ENCODE assay signal across 24 cellular contexts in genomic region chr16:69169607-69170352, GRCh38. TPM values are rescaled to one million over a fixed set of nuclear protein-coding genes. Genes with fewer than 3 reads are reported as not detected.
DNase-seq lines count a peak whose midpoint lies in the region; ATAC-seq, FAIRE-seq and TF ChIP-seq lines count a peak whose summit lies in the region.
"Had no signal": no experiment of that assay in that cellular context is flagged by ENCODE, and none has a peak within 500 bp of the region (broad histone marks: within the 10 kb centered on the region; RNA-seq: fewer than 3 reads in every experiment).

No MANE protein-coding gene starts in this region.

- H3K79me2 ChIP-seq in mammary epithelial cell (ENCODE audit: insufficient read depth, low read length) (peaks cover 2% of the 10 kb centered on the region), astrocyte (ENCODE audit: insufficient read depth, low read length) (no peaks in the 10 kb centered on the region)

- TF ChIP-seq CTCF in MCF 10A (IDR thresholded peaks at IDR 0.05; ENCODE audit: unreplicated experiment) (no peak), mammary epithelial cell (conservative IDR thresholded peaks at IDR 0.05 in 1 of 2, IDR thresholded peaks at IDR 0.05 in 1 of 2; ENCODE audit: extremely low read depth in 1 of 2, insufficient read depth in 1 of 2, low read depth in 1 of 2, low read length in 2 of 2) (no peak), astrocyte (IDR thresholded peaks at IDR 0.05; ENCODE audit: insufficient read depth, low read depth, low read length) (no peak), mesothelial cell of epicardium (IDR thresholded peaks at IDR 0.05; ENCODE audit: unreplicated experiment) (no peak)

- no peaks in the 10 kb centered on the region for H3K9me3 ChIP-seq in mammary epithelial cell (replicated peaks; ENCODE audit: insufficient read depth, low read length)
- H3K9me3 ChIP-seq in astrocyte (ENCODE audit: insufficient read depth, low read depth, low read length), result no peaks in the 10 kb centered on the region
- H3K9me3 ChIP-seq in SJCRH30 (replicated peaks), result no peaks in the 10 kb centered on the region
- H3K9me3 ChIP-seq: SJSA1, testis had no signal

- H3K9me3 Mint-ChIP-seq in MCF 10A (ENCODE audit: unreplicated experiment) (no peaks in the 10 kb centered on the region), astrocyte (ENCODE audit: unreplicated experiment) (no peaks in the 10 kb centered on the region), mesothelial cell of epicardium (no peaks in the 10 kb centered on the region)
- H3K9me3 Mint-ChIP-seq: memory B cell; naive B cell; stimulated activated effector memory CD8-positive, alpha-beta T cell treated with anti-CD3 and anti-CD28 coated beads, Interleukin-12 subunit alpha, Interleukin-12 subunit beta, amount 100 ng/mL, for 72 hours had no signal

- POLR2A ChIA-PET in MCF 10A (lab: Yijun Ruan, JAX), result no interaction called here

- dilution Hi-C loops in mammary epithelial cell (cut with HindIII; ENCODE audit: low sequenced_read_pairs), result no loop called here

- H2AFZ ChIP-seq in mammary epithelial cell (ENCODE audit: low read depth, low read length) (no peak overlapping the region), astrocyte (ENCODE audit: low read depth, low read length) (no peak overlapping the region)

- peaks cover 2% of the 10 kb centered on the region for H4K20me1 ChIP-seq in mammary epithelial cell (ENCODE audit: insufficient read depth, low read length)
- H4K20me1 ChIP-seq in astrocyte (ENCODE audit: insufficient read depth, low read length), result peaks cover 6% of the 10 kb centered on the region

- H3K27me3 ChIP-seq in mammary epithelial cell (ENCODE audit: insufficient read depth, low read length), result no peaks in the 10 kb centered on the region
- H3K27me3 ChIP-seq in astrocyte (ENCODE audit: insufficient read depth, low read length), result no peaks in the 10 kb centered on the region
- no peaks in the 10 kb centered on the region for H3K27me3 ChIP-seq in SJCRH30
- H3K27me3 ChIP-seq: SJSA1, testis had no signal

- H3K4me3 Mint-ChIP-seq in MCF 10A (ENCODE audit: unreplicated experiment) (no peak overlapping the region), astrocyte (ENCODE audit: unreplicated experiment) (peak overlapping the region; percentile 31), mesothelial cell of epicardium (no peak overlapping the region)
- H3K4me3 Mint-ChIP-seq: memory B cell; naive B cell; stimulated activated effector memory CD8-positive, alpha-beta T cell treated with anti-CD3 and anti-CD28 coated beads, Interleukin-12 subunit alpha, Interleukin-12 subunit beta, amount 100 ng/mL, for 72 hours had no signal

- H3K36me3 Mint-ChIP-seq in MCF 10A (ENCODE audit: insufficient read depth, unreplicated experiment), result peaks cover 63% of the 10 kb centered on the region
- H3K36me3 Mint-ChIP-seq in astrocyte (ENCODE audit: low read depth, unreplicated experiment), result peaks cover 9% of the 10 kb centered on the region
- peaks cover 20% of the 10 kb centered on the region for H3K36me3 Mint-ChIP-seq in mesothelial cell of epicardium

- CTCF ChIA-PET in MCF 10A (lab: Yijun Ruan, JAX), result interaction anchor here (0.6 kb wide), 1 partner anchor 10 kb away, joined by 4 read pairs; no protein-coding TSS in a partner anchor
- CTCF ChIA-PET in mammary epithelial cell (lab: Charles Lee; ENCODE audit: low non-redundant PET), result no interaction called here

- H3K27ac ChIP-seq in mammary epithelial cell (ENCODE audit: insufficient read depth, low read depth, low read length) (no peak overlapping the region), astrocyte (ENCODE audit: low read depth, low read length) (no peak overlapping the region), SJCRH30 (no peak overlapping the region)
- H3K27ac ChIP-seq: KMS-11, SJSA1 had no signal

- no peak for ATAC-seq in HG02870 (IDR thresholded peaks at IDR 0.05; ENCODE audit: unreplicated experiment)
- ATAC-seq: left colon; stimulated activated effector memory CD8-positive, alpha-beta T cell treated with anti-CD3 and anti-CD28 coated beads, Interleukin-12 subunit alpha, Interleukin-12 subunit beta, amount 100 ng/mL, for 72 hours had no signal

- peaks cover 8% of the 10 kb centered on the region for H3K4me1 Mint-ChIP-seq in MCF 10A (ENCODE audit: insufficient read depth, unreplicated experiment)
- peaks cover 60% of the 10 kb centered on the region for H3K4me1 Mint-ChIP-seq in astrocyte (ENCODE audit: low read depth, unreplicated experiment)
- H3K4me1 Mint-ChIP-seq in mesothelial cell of epicardium, result peaks cover 28% of the 10 kb centered on the region

- no peak for DNase-seq in MCF 10A (ENCODE audit: unreplicated experiment)
- DNase-seq in mammary epithelial cell, result no peak
- no peak for DNase-seq in astrocyte (ENCODE audit: low read depth)
- DNase-seq in mesothelial cell of epicardium (ENCODE audit: low spot score in 2 of 2, unreplicated experiment in 2 of 2), result no peak
- DNase-seq in SJCRH30, result no peak
- no peak for DNase-seq in mesenteric fat pad (ENCODE audit: low spot score)
- DNase-seq: activated CD4-positive, alpha-beta T cell treated with anti-CD3 and anti-CD28 coated beads for 4 hours; activated CD8-positive, alpha-beta memory T cell treated with anti-CD3 and anti-CD28 coated beads, Interleukin-2, amount 50 U/mL, for 4 hours; C1 segment of cervical spinal cord; cerebellar nuclear complex; foreskin fibroblast; left colon; naive B cell; NCI-H69; occipital lobe; stimulated activated CD4-positive, alpha-beta T cell treated with anti-CD3 and anti-CD28 coated beads, Interleukin-2, amount 100 ng/mL, for 48 hours; T-helper 1 cell; testis had no signal

- in situ Hi-C loops in mammary epithelial cell (cut with MboI; ENCODE audit: low sequenced_read_pairs in 2 of 2), result no loop called here

- peaks cover 22% of the 10 kb centered on the region for H3K36me3 ChIP-seq in mammary epithelial cell (ENCODE audit: insufficient read depth, low read length)
- H3K36me3 ChIP-seq in astrocyte (ENCODE audit: insufficient read depth, low read length), result peaks cover 17% of the 10 kb centered on the region
- H3K36me3 ChIP-seq in SJCRH30, result peaks cover 21% of the 10 kb centered on the region

- WGBS in mammary epithelial cell (ENCODE audit: low coverage, missing lambda C conversion rate), result 92% methylated on average over 6 of the region's 6 CpGs

- intact Hi-C loops in MCF 10A (cut with micrococcal nuclease) (no loop called here), mammary epithelial cell (cut with micrococcal nuclease) (no loop called here)

- BruUV-seq in MCF 10A (replicated peaks; lab: Mats Ljungman, UMichigan), result no TSS peak
- BruUV-seq in mammary epithelial cell (replicated peaks; lab: Mats Ljungman, UMichigan), result no TSS peak

- no peak for FAIRE-seq in astrocyte (lab: Jason Lieb, UNC)
- FAIRE-seq: GM12891 had no signal

- no peak overlapping the region for H3K4me2 ChIP-seq in mammary epithelial cell (ENCODE audit: insufficient read depth, low read depth, low read length)
- H3K4me2 ChIP-seq in astrocyte (ENCODE audit: low read length), result no peak overlapping the region
- H3K4me2 ChIP-seq: KMS-11 had no signal

- H3K27me3 Mint-ChIP-seq in MCF 10A (ENCODE audit: insufficient read depth, unreplicated experiment), result no peaks in the 10 kb centered on the region
- no peaks in the 10 kb centered on the region for H3K27me3 Mint-ChIP-seq in astrocyte (ENCODE audit: low read depth, unreplicated experiment)
- H3K27me3 Mint-ChIP-seq in mesothelial cell of epicardium (ENCODE audit: low read depth), result no peaks in the 10 kb centered on the region
- H3K27me3 Mint-ChIP-seq: memory B cell, naive B cell had no signal

- H3K9ac ChIP-seq in mammary epithelial cell (ENCODE audit: insufficient read depth, low read length) (no peak overlapping the region), astrocyte (ENCODE audit: low read length) (no peak overlapping the region)
- H3K9ac ChIP-seq: KMS-11 had no signal

- H3K4me3 ChIP-seq in mammary epithelial cell (replicated peaks in 1 of 3; ENCODE audit: insufficient read depth in 1 of 3, low read depth in 2 of 3, low read length in 3 of 3) (no peak overlapping the region), astrocyte (ENCODE audit: insufficient read depth, low read depth, low read length) (no peak overlapping the region), SJCRH30 (no peak overlapping the region)
- H3K4me3 ChIP-seq: SJSA1, testis had no signal

- peaks cover 34% of the 10 kb centered on the region for H3K4me1 ChIP-seq in mammary epithelial cell (ENCODE audit: insufficient read depth, low read length)
- peaks cover 50% of the 10 kb centered on the region for H3K4me1 ChIP-seq in astrocyte (ENCODE audit: insufficient read depth, low read length)
- H3K4me1 ChIP-seq in SJCRH30, result no peaks in the 10 kb centered on the region

- H3K27ac Mint-ChIP-seq in MCF 10A (ENCODE audit: low read depth, unreplicated experiment) (peak overlapping the region; percentile 17), astrocyte (ENCODE audit: unreplicated experiment) (no peak overlapping the region), mesothelial cell of epicardium (peak overlapping the region; percentile 21)
- H3K27ac Mint-ChIP-seq: memory B cell had no signal

RNA-seq across cellular contexts. Expression of gene SNTB2, which starts 17.2 kb away (rescaled TPM):
- 20.2 and 20.6 TPM in 2 replicates for total RNA-seq in MCF 10A (2022)
- 10 to 100 TPM; 20.3 to 31.2 TPM for total RNA-seq in mammary epithelial cell
- 16.1 TPM for polyA plus RNA-seq in mammary epithelial cell
- 39.2 TPM for polyA minus RNA-seq in mammary epithelial cell
- total RNA-seq in astrocyte, result 30.4 and 31.7 TPM in 2 replicates
- total RNA-seq in mesothelial cell of epicardium, result 25.7 to 29.8 TPM (median 26.7 TPM) in 3 replicates
- total RNA-seq in SJCRH30 (2014; rRNA removed; shearing (Covaris generic)), result 12.5 and 14.0 TPM in 2 replicates
- total RNA-seq in mesenteric fat pad, result 49.2 TPM

RNA-seq across cellular contexts. Expression of gene UTP4, which starts 37.3 kb away (rescaled TPM):
- total RNA-seq in MCF 10A (2022), result 77.1 and 97.1 TPM in 2 replicates
- total RNA-seq in mammary epithelial cell, result 10 to 100 TPM; 27.5 to 94.7 TPM
- 105 TPM for polyA plus RNA-seq in mammary epithelial cell
- polyA minus RNA-seq in mammary epithelial cell, result 189 TPM
- total RNA-seq in astrocyte, result 68.1 and 69.4 TPM in 2 replicates
- total RNA-seq in mesothelial cell of epicardium, result 45.0 to 49.4 TPM (median 48.0 TPM) in 3 replicates
- total RNA-seq in SJCRH30 (2014; rRNA removed; shearing (Covaris generic)), result 23.8 and 31.4 TPM in 2 replicates
- 57.4 TPM for total RNA-seq in mesenteric fat pad

RNA-seq across cellular contexts. Expression of gene CHTF8, which starts 37.4 kb away (rescaled TPM):
- total RNA-seq in MCF 10A (2022) (107 and 113 TPM in 2 replicates), mammary epithelial cell (100 to 1,000 TPM in 1 of 2 donors, 10 to 100 TPM in 1; 48.2 to 132 TPM), astrocyte (86.4 and 89.2 TPM in 2 replicates), mesothelial cell of epicardium (91.9 to 96.7 TPM (median 95.2 TPM) in 3 replicates), mesenteric fat pad (84.5 TPM)
- 117 TPM for polyA plus RNA-seq in mammary epithelial cell
- 224 TPM for polyA minus RNA-seq in mammary epithelial cell
- 38.2 and 42.3 TPM in 2 replicates for total RNA-seq in SJCRH30 (2014; rRNA removed; shearing (Covaris generic))
